In the genomic region with DNA sequence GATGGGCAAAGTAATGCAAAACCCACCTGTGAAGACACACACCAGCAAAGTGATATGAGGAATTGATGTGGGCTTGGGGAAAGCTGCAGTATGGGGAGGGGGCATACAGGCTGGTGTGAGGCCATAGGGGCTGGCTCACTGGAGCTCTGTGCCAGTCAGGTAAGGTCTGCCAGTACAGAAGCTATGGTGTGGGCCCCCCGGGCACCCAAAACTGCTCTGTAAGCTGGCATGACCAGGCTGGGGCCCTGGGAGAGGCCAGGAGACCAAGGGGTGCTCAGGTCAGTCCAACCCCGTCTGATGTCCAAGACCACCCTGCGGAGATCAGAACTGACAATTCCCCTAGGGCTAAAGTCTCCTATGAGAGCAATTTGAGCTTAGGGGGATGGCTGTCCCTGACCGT, we compare ENCODE assay signal across 18 cellular contexts.
DNase-seq lines count a peak whose midpoint lies in the region; ATAC-seq and TF ChIP-seq lines count a peak whose summit lies in the region.
"Had no signal": no experiment of that assay in that cellular context is flagged by ENCODE, and none has a peak within 500 bp of the region (broad histone marks: within the 10 kb centered on the region; RNA-seq: fewer than 3 reads in every experiment).

No MANE protein-coding gene starts in this region.

- H3K27ac Mint-ChIP-seq in naive thymus-derived CD4-positive, alpha-beta T cell = no peak overlapping the region
- H3K27ac Mint-ChIP-seq: B cell; CD4-positive, alpha-beta T cell; CD8-positive, alpha-beta T cell had no signal

- H3K27me3 Mint-ChIP-seq in naive thymus-derived CD4-positive, alpha-beta T cell = peaks cover 0 to 11% (median 3%) of the 10 kb centered on the region in 5 donors
- H3K27me3 Mint-ChIP-seq: B cell had no signal

- no peak overlapping the region for H3K27ac ChIP-seq in left ventricle myocardium inferior (replicated peaks)
- no peak overlapping the region for H3K27ac ChIP-seq in naive thymus-derived CD4-positive, alpha-beta T cell (ENCODE audit: low read depth, low read length)
- H3K27ac ChIP-seq in upper lobe of right lung = no peak overlapping the region
- H3K27ac ChIP-seq: 22Rv1; A549; BLaER1 treated with 17β-estradiol and CSF1 and Interleukin-3, amounts not matched to agents 10 nM and 100 nM; C4-2B had no signal

- ATAC-seq in Right ventricle myocardium superior (ENCODE audit: poor library complexity) (peak; percentile 22), upper lobe of right lung (peak; percentile 25), GM21717 (IDR thresholded peaks at IDR 0.05; ENCODE audit: unreplicated experiment) (no peak)
- ATAC-seq in naive thymus-derived CD4-positive, alpha-beta T cell = peak; percentile 12
- ATAC-seq: A549; CD8-positive, alpha-beta T cell had no signal

- H3K36me3 ChIP-seq in left ventricle myocardium inferior (peaks cover 4% of the 10 kb centered on the region), upper lobe of right lung (no peaks in the 10 kb centered on the region)
- H3K36me3 ChIP-seq in naive thymus-derived CD4-positive, alpha-beta T cell (ENCODE audit: control insufficient read depth in 2 of 3, insufficient read depth in 3 of 3, low read length in 3 of 3) = no peaks in the 10 kb centered on the region
- H3K36me3 ChIP-seq: BLaER1 treated with 17β-estradiol and CSF1 and Interleukin-3, amounts not matched to agents 10 nM and 100 nM had no signal

- POLR2A ChIA-PET in naive thymus-derived CD4-positive, alpha-beta T cell (lab: Charles Lee) = no interaction called here

- CTCF ChIA-PET in naive thymus-derived CD4-positive, alpha-beta T cell (lab: Charles Lee) = no interaction called here

- no peak for DNase-seq in Right ventricle myocardium superior
- no peak for DNase-seq in left ventricle myocardium inferior
- DNase-seq in naive thymus-derived CD4-positive, alpha-beta T cell = no peak
- no peak for DNase-seq in upper lobe of right lung
- DNase-seq in pons (ENCODE audit: low spot score) = no peak
- DNase-seq in foreskin melanocyte = no peak
- DNase-seq: AML-193; Caco-2; Calu3; CD4-positive, alpha-beta T cell; CD8-positive, alpha-beta T cell; GF-D8 had no signal

- no peak overlapping the region for H3K4me3 ChIP-seq in left ventricle myocardium inferior
- no peak overlapping the region for H3K4me3 ChIP-seq in naive thymus-derived CD4-positive, alpha-beta T cell (ENCODE audit: low read length)
- H3K4me3 ChIP-seq in upper lobe of right lung = no peak overlapping the region
- H3K4me3 ChIP-seq: A549; BLaER1 treated with 17β-estradiol and CSF1 and Interleukin-3, amounts not matched to agents 10 nM and 100 nM had no signal

- H3K4me1 Mint-ChIP-seq in naive thymus-derived CD4-positive, alpha-beta T cell = no peaks in the 10 kb centered on the region
- H3K4me1 Mint-ChIP-seq: B cell had no signal

- H3K27me3 ChIP-seq in left ventricle myocardium inferior (ENCODE audit: low read depth) (no peaks in the 10 kb centered on the region), upper lobe of right lung (no peaks in the 10 kb centered on the region)
- no peaks in the 10 kb centered on the region for H3K27me3 ChIP-seq in naive thymus-derived CD4-positive, alpha-beta T cell (ENCODE audit: control insufficient read depth in 2 of 2, insufficient read depth in 2 of 2, low read length in 2 of 2)
- H3K27me3 ChIP-seq: BLaER1 treated with 17β-estradiol and CSF1 and Interleukin-3, amounts not matched to agents 10 nM and 100 nM had no signal

- H3K9me3 Mint-ChIP-seq in naive thymus-derived CD4-positive, alpha-beta T cell = peaks cover 9 to 50% (median 17%) of the 10 kb centered on the region in 11 donors

- TF ChIP-seq CTCF in left ventricle myocardium inferior (IDR thresholded peaks at IDR 0.05; ENCODE audit: borderline replicate concordance) = no peak
- TF ChIP-seq CTCF in upper lobe of right lung (IDR thresholded peaks at IDR 0.05) = no peak

- peaks cover 0 to 5% (median 0%) of the 10 kb centered on the region in 5 donors for H3K36me3 Mint-ChIP-seq in naive thymus-derived CD4-positive, alpha-beta T cell
- H3K36me3 Mint-ChIP-seq: CD8-positive, alpha-beta T cell had no signal

- H3K4me1 ChIP-seq in left ventricle myocardium inferior = peaks cover 9% of the 10 kb centered on the region
- no peaks in the 10 kb centered on the region for H3K4me1 ChIP-seq in naive thymus-derived CD4-positive, alpha-beta T cell (ENCODE audit: control insufficient read depth in 2 of 2, insufficient read depth in 2 of 2, low read length in 2 of 2)
- H3K4me1 ChIP-seq in upper lobe of right lung = no peaks in the 10 kb centered on the region
- H3K4me1 ChIP-seq: A549 had no signal

- H3K9me3 ChIP-seq in left ventricle myocardium inferior (replicated peaks) (peaks cover 35% of the 10 kb centered on the region), upper lobe of right lung (peaks cover 8% of the 10 kb centered on the region)
- H3K9me3 ChIP-seq in naive thymus-derived CD4-positive, alpha-beta T cell (ENCODE audit: control insufficient read depth in 2 of 3, low read length in 3 of 3) = no peaks in the 10 kb centered on the region
- H3K9me3 ChIP-seq: A549 had no signal

- intact Hi-C loops in Right ventricle myocardium superior (cut with DNase I) = no loop called here
- intact Hi-C loops in left ventricle myocardium inferior (cut with micrococcal nuclease) = no loop called here
- intact Hi-C loops in naive thymus-derived CD4-positive, alpha-beta T cell (cut with micrococcal nuclease) = no loop called here
- intact Hi-C loops in upper lobe of right lung (cut with DNase I) = no loop called here

- H3K4me3 Mint-ChIP-seq in naive thymus-derived CD4-positive, alpha-beta T cell = no peak overlapping the region
- H3K4me3 Mint-ChIP-seq: B cell; CD4-positive, alpha-beta T cell; CD8-positive, alpha-beta T cell had no signal
